Comparison of ENCODE assay signal across 1 cellular context in the genomic region with DNA sequence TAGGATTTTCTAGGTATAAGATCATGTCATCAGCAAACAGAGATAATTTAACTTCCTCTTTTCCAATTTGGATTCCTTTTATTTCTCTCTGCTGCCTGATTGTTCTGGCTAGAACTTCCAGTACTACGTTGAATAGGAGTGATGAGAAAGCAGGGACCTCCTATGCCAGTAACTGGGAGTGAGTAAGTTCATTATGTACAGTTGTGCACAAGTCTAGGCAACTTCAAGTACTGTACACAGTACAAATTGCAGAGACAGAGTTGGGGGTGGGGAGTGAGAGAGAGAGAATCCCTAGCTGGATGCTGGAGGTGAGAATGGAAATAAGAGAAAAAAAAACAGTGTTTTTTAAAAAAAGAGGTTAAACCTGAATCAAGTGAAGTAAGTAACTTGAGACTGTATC.
TF ChIP-seq lines count a peak whose summit lies in the region.

No MANE protein-coding gene starts in this region.

TF ChIP-seq in H1, 55 proteins besides CTCF, POLR2A, EP300 and RAD21 (continued from another document):
- TF ChIP-seq, protein P1, sequence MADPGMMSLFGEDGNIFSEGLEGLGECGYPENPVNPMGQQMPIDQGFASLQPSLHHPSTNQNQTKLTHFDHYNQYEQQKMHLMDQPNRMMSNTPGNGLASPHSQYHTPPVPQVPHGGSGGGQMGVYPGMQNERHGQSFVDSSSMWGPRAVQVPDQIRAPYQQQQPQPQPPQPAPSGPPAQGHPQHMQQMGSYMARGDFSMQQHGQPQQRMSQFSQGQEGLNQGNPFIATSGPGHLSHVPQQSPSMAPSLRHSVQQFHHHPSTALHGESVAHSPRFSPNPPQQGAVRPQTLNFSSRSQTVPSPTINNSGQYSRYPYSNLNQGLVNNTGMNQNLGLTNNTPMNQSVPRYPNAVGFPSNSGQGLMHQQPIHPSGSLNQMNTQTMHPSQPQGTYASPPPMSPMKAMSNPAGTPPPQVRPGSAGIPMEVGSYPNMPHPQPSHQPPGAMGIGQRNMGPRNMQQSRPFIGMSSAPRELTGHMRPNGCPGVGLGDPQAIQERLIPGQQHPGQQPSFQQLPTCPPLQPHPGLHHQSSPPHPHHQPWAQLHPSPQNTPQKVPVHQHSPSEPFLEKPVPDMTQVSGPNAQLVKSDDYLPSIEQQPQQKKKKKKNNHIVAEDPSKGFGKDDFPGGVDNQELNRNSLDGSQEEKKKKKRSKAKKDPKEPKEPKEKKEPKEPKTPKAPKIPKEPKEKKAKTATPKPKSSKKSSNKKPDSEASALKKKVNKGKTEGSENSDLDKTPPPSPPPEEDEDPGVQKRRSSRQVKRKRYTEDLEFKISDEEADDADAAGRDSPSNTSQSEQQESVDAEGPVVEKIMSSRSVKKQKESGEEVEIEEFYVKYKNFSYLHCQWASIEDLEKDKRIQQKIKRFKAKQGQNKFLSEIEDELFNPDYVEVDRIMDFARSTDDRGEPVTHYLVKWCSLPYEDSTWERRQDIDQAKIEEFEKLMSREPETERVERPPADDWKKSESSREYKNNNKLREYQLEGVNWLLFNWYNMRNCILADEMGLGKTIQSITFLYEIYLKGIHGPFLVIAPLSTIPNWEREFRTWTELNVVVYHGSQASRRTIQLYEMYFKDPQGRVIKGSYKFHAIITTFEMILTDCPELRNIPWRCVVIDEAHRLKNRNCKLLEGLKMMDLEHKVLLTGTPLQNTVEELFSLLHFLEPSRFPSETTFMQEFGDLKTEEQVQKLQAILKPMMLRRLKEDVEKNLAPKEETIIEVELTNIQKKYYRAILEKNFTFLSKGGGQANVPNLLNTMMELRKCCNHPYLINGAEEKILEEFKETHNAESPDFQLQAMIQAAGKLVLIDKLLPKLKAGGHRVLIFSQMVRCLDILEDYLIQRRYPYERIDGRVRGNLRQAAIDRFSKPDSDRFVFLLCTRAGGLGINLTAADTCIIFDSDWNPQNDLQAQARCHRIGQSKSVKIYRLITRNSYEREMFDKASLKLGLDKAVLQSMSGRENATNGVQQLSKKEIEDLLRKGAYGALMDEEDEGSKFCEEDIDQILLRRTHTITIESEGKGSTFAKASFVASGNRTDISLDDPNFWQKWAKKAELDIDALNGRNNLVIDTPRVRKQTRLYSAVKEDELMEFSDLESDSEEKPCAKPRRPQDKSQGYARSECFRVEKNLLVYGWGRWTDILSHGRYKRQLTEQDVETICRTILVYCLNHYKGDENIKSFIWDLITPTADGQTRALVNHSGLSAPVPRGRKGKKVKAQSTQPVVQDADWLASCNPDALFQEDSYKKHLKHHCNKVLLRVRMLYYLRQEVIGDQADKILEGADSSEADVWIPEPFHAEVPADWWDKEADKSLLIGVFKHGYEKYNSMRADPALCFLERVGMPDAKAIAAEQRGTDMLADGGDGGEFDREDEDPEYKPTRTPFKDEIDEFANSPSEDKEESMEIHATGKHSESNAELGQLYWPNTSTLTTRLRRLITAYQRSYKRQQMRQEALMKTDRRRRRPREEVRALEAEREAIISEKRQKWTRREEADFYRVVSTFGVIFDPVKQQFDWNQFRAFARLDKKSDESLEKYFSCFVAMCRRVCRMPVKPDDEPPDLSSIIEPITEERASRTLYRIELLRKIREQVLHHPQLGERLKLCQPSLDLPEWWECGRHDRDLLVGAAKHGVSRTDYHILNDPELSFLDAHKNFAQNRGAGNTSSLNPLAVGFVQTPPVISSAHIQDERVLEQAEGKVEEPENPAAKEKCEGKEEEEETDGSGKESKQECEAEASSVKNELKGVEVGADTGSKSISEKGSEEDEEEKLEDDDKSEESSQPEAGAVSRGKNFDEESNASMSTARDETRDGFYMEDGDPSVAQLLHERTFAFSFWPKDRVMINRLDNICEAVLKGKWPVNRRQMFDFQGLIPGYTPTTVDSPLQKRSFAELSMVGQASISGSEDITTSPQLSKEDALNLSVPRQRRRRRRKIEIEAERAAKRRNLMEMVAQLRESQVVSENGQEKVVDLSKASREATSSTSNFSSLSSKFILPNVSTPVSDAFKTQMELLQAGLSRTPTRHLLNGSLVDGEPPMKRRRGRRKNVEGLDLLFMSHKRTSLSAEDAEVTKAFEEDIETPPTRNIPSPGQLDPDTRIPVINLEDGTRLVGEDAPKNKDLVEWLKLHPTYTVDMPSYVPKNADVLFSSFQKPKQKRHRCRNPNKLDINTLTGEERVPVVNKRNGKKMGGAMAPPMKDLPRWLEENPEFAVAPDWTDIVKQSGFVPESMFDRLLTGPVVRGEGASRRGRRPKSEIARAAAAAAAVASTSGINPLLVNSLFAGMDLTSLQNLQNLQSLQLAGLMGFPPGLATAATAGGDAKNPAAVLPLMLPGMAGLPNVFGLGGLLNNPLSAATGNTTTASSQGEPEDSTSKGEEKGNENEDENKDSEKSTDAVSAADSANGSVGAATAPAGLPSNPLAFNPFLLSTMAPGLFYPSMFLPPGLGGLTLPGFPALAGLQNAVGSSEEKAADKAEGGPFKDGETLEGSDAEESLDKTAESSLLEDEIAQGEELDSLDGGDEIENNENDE (IDR thresholded peaks at IDR 0.05; ENCODE audit: insufficient replicate concordance, low read length), result no peak
- TF ChIP-seq EZH2 (IDR thresholded peaks at IDR 0.05; ENCODE audit: low read depth, low read length, severe bottlenecking) (no peak), SIX5 (IDR thresholded peaks at IDR 0.05; ENCODE audit: low read depth, low read length) (no peak), RXRA (IDR thresholded peaks at IDR 0.05; ENCODE audit: insufficient read depth, low read depth, low read length) (no peak), BACH1 (IDR thresholded peaks at IDR 0.05; ENCODE audit: low read length) (no peak), TAF7 (optimal IDR thresholded peaks at IDR 0.05; ENCODE audit: borderline replicate concordance, low read depth, low read length) (no peak), TEAD4 (IDR thresholded peaks at IDR 0.05; ENCODE audit: low read depth, low read length) (no peak)
- TF ChIP-seq, protein P2, sequence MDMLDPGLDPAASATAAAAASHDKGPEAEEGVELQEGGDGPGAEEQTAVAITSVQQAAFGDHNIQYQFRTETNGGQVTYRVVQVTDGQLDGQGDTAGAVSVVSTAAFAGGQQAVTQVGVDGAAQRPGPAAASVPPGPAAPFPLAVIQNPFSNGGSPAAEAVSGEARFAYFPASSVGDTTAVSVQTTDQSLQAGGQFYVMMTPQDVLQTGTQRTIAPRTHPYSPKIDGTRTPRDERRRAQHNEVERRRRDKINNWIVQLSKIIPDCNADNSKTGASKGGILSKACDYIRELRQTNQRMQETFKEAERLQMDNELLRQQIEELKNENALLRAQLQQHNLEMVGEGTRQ (IDR thresholded peaks at IDR 0.05; ENCODE audit: low read length), result no peak
